ENCODE assay signal across 2 cellular contexts in the genomic region with DNA sequence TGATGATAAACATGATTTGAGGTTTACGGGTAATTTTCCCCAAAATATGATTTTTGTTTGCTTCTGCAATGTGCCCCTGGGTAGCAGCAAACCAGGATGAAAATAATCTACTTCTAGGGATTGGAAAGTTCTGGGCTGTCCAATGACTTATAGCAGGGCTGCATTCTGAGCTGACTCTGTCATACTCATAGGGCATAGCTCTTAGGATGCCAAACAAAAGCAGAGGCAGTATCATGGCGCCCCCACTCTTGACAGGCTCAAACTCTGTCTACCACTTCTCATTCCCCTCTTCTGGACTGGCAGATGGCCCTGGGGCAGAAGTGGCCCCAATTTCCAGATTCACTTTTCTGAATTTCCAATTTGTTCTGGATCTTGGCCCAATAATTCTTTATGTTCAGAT.
TF ChIP-seq lines count a peak whose summit lies in the region.

No MANE protein-coding gene starts in this region.

TF ChIP-seq in SK-N-SH treated with all-trans-retinoic acid at 6 μM for 48 hours, 23 proteins besides CTCF, POLR2A, EP300 and RAD21 (continued from another document):
- no peak for TF ChIP-seq ZFP30 (CRISPR knock-in tag; IDR thresholded peaks at IDR 0.05)
- TF ChIP-seq, protein P1, sequence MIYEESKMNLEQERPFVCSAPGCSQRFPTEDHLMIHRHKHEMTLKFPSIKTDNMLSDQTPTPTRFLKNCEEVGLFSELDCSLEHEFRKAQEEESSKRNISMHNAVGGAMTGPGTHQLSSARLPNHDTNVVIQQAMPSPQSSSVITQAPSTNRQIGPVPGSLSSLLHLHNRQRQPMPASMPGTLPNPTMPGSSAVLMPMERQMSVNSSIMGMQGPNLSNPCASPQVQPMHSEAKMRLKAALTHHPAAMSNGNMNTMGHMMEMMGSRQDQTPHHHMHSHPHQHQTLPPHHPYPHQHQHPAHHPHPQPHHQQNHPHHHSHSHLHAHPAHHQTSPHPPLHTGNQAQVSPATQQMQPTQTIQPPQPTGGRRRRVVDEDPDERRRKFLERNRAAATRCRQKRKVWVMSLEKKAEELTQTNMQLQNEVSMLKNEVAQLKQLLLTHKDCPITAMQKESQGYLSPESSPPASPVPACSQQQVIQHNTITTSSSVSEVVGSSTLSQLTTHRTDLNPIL (CRISPR knock-in tag; IDR thresholded peaks at IDR 0.05; ENCODE audit: low read depth), result no peak
- no peak for TF ChIP-seq GLIS3 (CRISPR knock-in tag; IDR thresholded peaks at IDR 0.05)
- no peak for TF ChIP-seq PPARA (CRISPR knock-in tag; IDR thresholded peaks at IDR 0.05; ENCODE audit: borderline replicate concordance)
- no peak for TF ChIP-seq OSR1 (CRISPR knock-in tag; IDR thresholded peaks at IDR 0.05)
- no peak for TF ChIP-seq ZNF565 (CRISPR knock-in tag; conservative IDR thresholded peaks at IDR 0.05; ENCODE audit: low read depth)

TF ChIP-seq in SK-N-SH, 30 proteins besides CTCF, POLR2A, EP300 and RAD21 (continued from another document):
- no peak for TF ChIP-seq REST (IDR thresholded peaks at IDR 0.05; ENCODE audit: low read depth, low read length)
- no peak for TF ChIP-seq MEF2A (IDR thresholded peaks at IDR 0.05; ENCODE audit: borderline replicate concordance, low read depth)
- TF ChIP-seq NRF1 (IDR thresholded peaks at IDR 0.05; ENCODE audit: low read depth, low read length), result no peak
- no peak for TF ChIP-seq JUND (IDR thresholded peaks at IDR 0.05)
- TF ChIP-seq MXI1 (IDR thresholded peaks at IDR 0.05; ENCODE audit: low read depth, low read length), result no peak
- no peak for TF ChIP-seq TAF1 (IDR thresholded peaks at IDR 0.05; ENCODE audit: borderline replicate concordance, low read depth, low read length)
- TF ChIP-seq MAX (IDR thresholded peaks at IDR 0.05; ENCODE audit: low read depth), result no peak
- TF ChIP-seq RCOR1 (IDR thresholded peaks at IDR 0.05; ENCODE audit: low read length), result no peak
- TF ChIP-seq RXRA (IDR thresholded peaks at IDR 0.05; ENCODE audit: borderline replicate concordance, low read depth), result no peak
- TF ChIP-seq, protein P2, sequence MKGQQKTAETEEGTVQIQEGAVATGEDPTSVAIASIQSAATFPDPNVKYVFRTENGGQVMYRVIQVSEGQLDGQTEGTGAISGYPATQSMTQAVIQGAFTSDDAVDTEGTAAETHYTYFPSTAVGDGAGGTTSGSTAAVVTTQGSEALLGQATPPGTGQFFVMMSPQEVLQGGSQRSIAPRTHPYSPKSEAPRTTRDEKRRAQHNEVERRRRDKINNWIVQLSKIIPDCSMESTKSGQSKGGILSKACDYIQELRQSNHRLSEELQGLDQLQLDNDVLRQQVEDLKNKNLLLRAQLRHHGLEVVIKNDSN (IDR thresholded peaks at IDR 0.05; ENCODE audit: borderline replicate concordance, low read depth), result no peak
- TF ChIP-seq, protein P3, sequence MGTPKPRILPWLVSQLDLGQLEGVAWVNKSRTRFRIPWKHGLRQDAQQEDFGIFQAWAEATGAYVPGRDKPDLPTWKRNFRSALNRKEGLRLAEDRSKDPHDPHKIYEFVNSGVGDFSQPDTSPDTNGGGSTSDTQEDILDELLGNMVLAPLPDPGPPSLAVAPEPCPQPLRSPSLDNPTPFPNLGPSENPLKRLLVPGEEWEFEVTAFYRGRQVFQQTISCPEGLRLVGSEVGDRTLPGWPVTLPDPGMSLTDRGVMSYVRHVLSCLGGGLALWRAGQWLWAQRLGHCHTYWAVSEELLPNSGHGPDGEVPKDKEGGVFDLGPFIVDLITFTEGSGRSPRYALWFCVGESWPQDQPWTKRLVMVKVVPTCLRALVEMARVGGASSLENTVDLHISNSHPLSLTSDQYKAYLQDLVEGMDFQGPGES (IDR thresholded peaks at IDR 0.05; ENCODE audit: low read depth, low read length), result no peak
- no peak for TF ChIP-seq ELF1 (IDR thresholded peaks at IDR 0.05)
- no peak for TF ChIP-seq CHD2 (IDR thresholded peaks at IDR 0.05; ENCODE audit: low read length, partially characterized antibody)
- no peak for TF ChIP-seq TEAD4 (IDR thresholded peaks at IDR 0.05; ENCODE audit: borderline replicate concordance, insufficient read depth)
